In genomic region chrX:49106296-49106695, GRCh38 we compare ENCODE assay signal across 27 cellular contexts.
"Had no signal": no experiment of that assay in that cellular context is flagged by ENCODE, and none has a peak within 500 bp of the region (broad histone marks: within the 10 kb centered on the region; RNA-seq: fewer than 3 reads in every experiment).

No MANE protein-coding gene starts in this region.

- H3K4me1 ChIP-seq: ascending aorta had no signal

- H3K9me3 Mint-ChIP-seq: activated B cell treated with CpG ODN at 0.5 μM for 24 hours; activated CD4-positive, alpha-beta memory T cell treated with anti-CD3 and anti-CD28 coated beads, Interleukin-2, amount 10 ng/mL, durations not matched to agents 7 days and 5 days; activated CD4-positive, alpha-beta T cell treated with anti-CD3 and anti-CD28 coated beads, Interleukin-2, amount 10 ng/mL, durations not matched to agents 7 days and 5 days; activated naive CD4-positive, alpha-beta T cell treated with anti-CD3 and anti-CD28 coated beads, Interleukin-2, amount 10 ng/mL, durations not matched to agents 7 days and 5 days; activated naive CD4-positive, alpha-beta T cell treated with anti-CD3 and anti-CD28 coated beads, Interleukin-2, amount 50 U/mL, for 72 hours; activated naive CD8-positive, alpha-beta T cell treated with anti-CD3 and anti-CD28 coated beads, Interleukin-2, amount 10 ng/mL, durations not matched to agents 7 days and 5 days; activated T-helper 2 cell treated with anti-CD3 and anti-CD28 coated beads, Interferon-gamma antibody, Interleukin-2, Interleukin-4, amounts not matched to agents 10 μg/mL and 5 μg/mL and 100 μg/mL, durations not matched to agents 14 hours and 24 hours and 36 hours; T-helper 1 cell treated with Interleukin-12 subunit alpha and Interleukin-12 subunit beta and Interleukin-4 antibody, amounts not matched to agents 30 μg/mL and 1 μg/mL, for 36 hours; T-helper 2 cell treated with Interferon-gamma antibody and Interleukin-4, amounts not matched to agents 5 μg/mL and 100 μg/mL, for 36 hours had no signal

- H3K36me3 ChIP-seq: ascending aorta had no signal

- H3K27me3 ChIP-seq: ascending aorta had no signal

- H3K4me3 Mint-ChIP-seq: activated B cell treated with CpG ODN at 0.5 μM for 24 hours; activated CD4-positive, alpha-beta memory T cell treated with anti-CD3 and anti-CD28 coated beads, Interleukin-2, amount 10 ng/mL, durations not matched to agents 7 days and 5 days; activated CD4-positive, alpha-beta T cell treated with anti-CD3 and anti-CD28 coated beads for 36 hours; activated CD4-positive, alpha-beta T cell treated with anti-CD3 and anti-CD28 coated beads, Interleukin-2, amount 10 ng/mL, durations not matched to agents 7 days and 5 days; activated CD8-positive, alpha-beta memory T cell treated with anti-CD3 and anti-CD28 coated beads, Interleukin-2, amount 10 ng/mL, durations not matched to agents 7 days and 5 days; activated CD8-positive, alpha-beta T cell treated with anti-CD3 and anti-CD28 coated beads, Interleukin-2, amount 10 ng/mL, durations not matched to agents 7 days and 5 days; activated naive CD4-positive, alpha-beta T cell treated with anti-CD3 and anti-CD28 coated beads, Interleukin-2, amount 10 ng/mL, durations not matched to agents 7 days and 5 days; activated naive CD8-positive, alpha-beta T cell treated with anti-CD3 and anti-CD28 coated beads, Interleukin-2, amount 10 ng/mL, durations not matched to agents 7 days and 5 days; brain; T-helper 1 cell treated with Interleukin-12 subunit alpha and Interleukin-12 subunit beta and Interleukin-4 antibody, amounts not matched to agents 30 μg/mL and 1 μg/mL, for 36 hours; T-helper 2 cell treated with Interferon-gamma antibody and Interleukin-4, amounts not matched to agents 5 μg/mL and 100 μg/mL, for 36 hours had no signal

- DNase-seq: activated B cell treated with CpG ODN at 0.5 μM for 24 hours; activated CD4-positive, alpha-beta memory T cell treated with anti-CD3 and anti-CD28 coated beads, Interleukin-2, amount 10 ng/mL, durations not matched to agents 7 days and 5 days; activated CD4-positive, alpha-beta T cell treated with anti-CD3 and anti-CD28 coated beads for 1 hour; activated CD4-positive, alpha-beta T cell treated with anti-CD3 and anti-CD28 coated beads, Interleukin-2, amount 10 ng/mL, durations not matched to agents 7 days and 5 days; activated CD8-positive, alpha-beta memory T cell treated with anti-CD3 and anti-CD28 coated beads for 24 hours; activated CD8-positive, alpha-beta memory T cell treated with anti-CD3 and anti-CD28 coated beads, Interleukin-2, amount 10 ng/mL, durations not matched to agents 7 days and 5 days; activated CD8-positive, alpha-beta memory T cell treated with anti-CD3 and anti-CD28 coated beads, Interleukin-2, amount 50 U/mL, for 48 hours; activated CD8-positive, alpha-beta T cell treated with anti-CD3 and anti-CD28 coated beads, Interleukin-2, amount 10 ng/mL, durations not matched to agents 7 days and 5 days; activated effector memory CD4-positive, alpha-beta T cell treated with Interleukin-2 at 50 U/mL for 16 hours; activated gamma-delta T cell; activated naive CD4-positive, alpha-beta T cell treated with Interleukin-2 at 50 U/mL for 16 hours; activated naive CD8-positive, alpha-beta T cell treated with anti-CD3 and anti-CD28 coated beads, Interleukin-2, amount 10 ng/mL, durations not matched to agents 7 days and 5 days; central memory CD4-positive, alpha-beta T cell; T-helper 1 cell; T-helper 9 cell had no signal

- H3K27me3 Mint-ChIP-seq: activated B cell treated with CpG ODN at 0.5 μM for 24 hours; activated CD4-positive, alpha-beta memory T cell treated with anti-CD3 and anti-CD28 coated beads, Interleukin-2, amount 10 ng/mL, durations not matched to agents 7 days and 5 days; activated CD4-positive, alpha-beta T cell treated with anti-CD3 and anti-CD28 coated beads for 36 hours; activated CD4-positive, alpha-beta T cell treated with anti-CD3 and anti-CD28 coated beads, Interleukin-2, amount 10 ng/mL, durations not matched to agents 7 days and 5 days; activated CD8-positive, alpha-beta memory T cell treated with anti-CD3 and anti-CD28 coated beads, Interleukin-2, amount 10 ng/mL, durations not matched to agents 7 days and 5 days; activated naive CD4-positive, alpha-beta T cell treated with anti-CD3 and anti-CD28 coated beads, Interleukin-2, amount 10 ng/mL, durations not matched to agents 7 days and 5 days; activated naive CD8-positive, alpha-beta T cell treated with anti-CD3 and anti-CD28 coated beads, Interleukin-2, amount 10 ng/mL, durations not matched to agents 7 days and 5 days had no signal

- H3K27ac ChIP-seq: ascending aorta, VCaP had no signal

- FAIRE-seq: colon, TTC549 had no signal

- H3K36me3 Mint-ChIP-seq: activated naive CD4-positive, alpha-beta T cell treated with anti-CD3 and anti-CD28 coated beads, Interleukin-2, amount 50 U/mL, for 72 hours had no signal

- H3K4me1 Mint-ChIP-seq: brain had no signal

- ATAC-seq: activated CD4-positive, CD25-positive, alpha-beta regulatory T cell treated with anti-CD3 and anti-CD28 coated beads, Interleukin-2, amount 50 U/mL, for 24 hours; activated CD8-positive, alpha-beta memory T cell treated with anti-CD3 and anti-CD28 coated beads, Interleukin-2, amount 10 ng/mL, durations not matched to agents 7 days and 5 days; activated CD8-positive, alpha-beta T cell treated with anti-CD3 and anti-CD28 coated beads, Interleukin-2, amount 10 ng/mL, durations not matched to agents 7 days and 5 days had no signal

- H3K27ac Mint-ChIP-seq: activated B cell treated with CpG ODN at 0.5 μM for 24 hours; activated CD4-positive, alpha-beta memory T cell treated with anti-CD3 and anti-CD28 coated beads, Interleukin-2, amount 10 ng/mL, durations not matched to agents 7 days and 5 days; activated CD4-positive, alpha-beta T cell treated with anti-CD3 and anti-CD28 coated beads for 36 hours; activated CD8-positive, alpha-beta memory T cell treated with anti-CD3 and anti-CD28 coated beads, Interleukin-2, amount 10 ng/mL, durations not matched to agents 7 days and 5 days; activated CD8-positive, alpha-beta T cell treated with anti-CD3 and anti-CD28 coated beads, Interleukin-2, amount 10 ng/mL, durations not matched to agents 7 days and 5 days; activated naive CD4-positive, alpha-beta T cell treated with anti-CD3 and anti-CD28 coated beads, Interleukin-2, amount 10 ng/mL, durations not matched to agents 7 days and 5 days; activated naive CD4-positive, alpha-beta T cell treated with anti-CD3 and anti-CD28 coated beads, Interleukin-2, amount 50 U/mL, for 72 hours; activated naive CD8-positive, alpha-beta T cell treated with anti-CD3 and anti-CD28 coated beads, Interleukin-2, amount 10 ng/mL, durations not matched to agents 7 days and 5 days; activated T-helper 2 cell treated with anti-CD3 and anti-CD28 coated beads, Interferon-gamma antibody, Interleukin-2, Interleukin-4, amounts not matched to agents 10 μg/mL and 5 μg/mL and 100 μg/mL, durations not matched to agents 14 hours and 24 hours and 36 hours; T-helper 1 cell treated with Interleukin-12 subunit alpha and Interleukin-12 subunit beta and Interleukin-4 antibody, amounts not matched to agents 30 μg/mL and 1 μg/mL, for 36 hours; T-helper 2 cell treated with Interferon-gamma antibody and Interleukin-4, amounts not matched to agents 5 μg/mL and 100 μg/mL, for 36 hours had no signal

- H3K4me3 ChIP-seq: ascending aorta had no signal

- H3K9me3 ChIP-seq: ascending aorta had no signal
